1 cellular context compared by ENCODE assay signal in the genomic region with DNA sequence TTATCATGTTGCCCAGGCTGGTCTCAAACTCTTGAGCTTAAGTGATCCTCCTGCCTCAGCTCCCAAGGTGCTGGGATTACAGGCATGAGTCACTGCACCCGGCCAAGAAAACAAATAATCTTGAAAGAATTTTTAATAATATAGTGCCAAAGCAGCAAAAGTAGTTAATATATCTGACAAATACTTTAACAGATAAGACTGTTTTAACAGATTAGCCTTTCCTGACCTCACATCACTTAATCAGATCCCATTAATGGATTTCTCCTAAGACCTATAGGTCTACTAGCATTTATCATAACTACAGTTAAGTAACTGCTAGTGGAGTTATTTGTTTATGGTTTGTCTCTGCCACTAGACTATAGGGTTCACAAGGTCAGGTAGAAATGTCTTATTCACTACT.
A peak's percentile ranks its signal among the peaks of the same experiment; 100 is the strongest.
TF ChIP-seq lines count a peak whose summit lies in the region.

No MANE protein-coding gene starts in this region.

TF ChIP-seq in SK-N-SH, 30 proteins besides CTCF, POLR2A, EP300 and RAD21 (continued from another document):
- TF ChIP-seq RXRA (IDR thresholded peaks at IDR 0.05; ENCODE audit: borderline replicate concordance, low read depth): 0 out of 2 replicates have a peak, but pooled peaks have one; percentile 9
- no peak for TF ChIP-seq FOXJ3 (CRISPR knock-in tag; IDR thresholded peaks at IDR 0.05)
